In genomic region chr12:109310247-109311125, GRCh38 we compare ENCODE assay signal across 8 cellular contexts. TPM values are rescaled to one million over a fixed set of nuclear protein-coding genes. Genes with fewer than 3 reads are reported as not detected.
DNase-seq lines count a peak whose midpoint lies in the region; ATAC-seq and TF ChIP-seq lines count a peak whose summit lies in the region.

No MANE protein-coding gene starts in this region.

- peaks cover 92% of the 10 kb centered on the region for H3K27me3 Mint-ChIP-seq in mesothelial cell of epicardium (ENCODE audit: low read depth)

- H3K4me3 Mint-ChIP-seq in mesothelial cell of epicardium, result peak overlapping the region; percentile 66

- H3K36me3 Mint-ChIP-seq in mesothelial cell of epicardium, result no peaks in the 10 kb centered on the region

- peaks cover 23% of the 10 kb centered on the region for H3K4me1 Mint-ChIP-seq in mesothelial cell of epicardium

- no peak for TF ChIP-seq CTCF in mesothelial cell of epicardium (IDR thresholded peaks at IDR 0.05; ENCODE audit: unreplicated experiment)

- peaks cover 66% of the 10 kb centered on the region for H3K27me3 ChIP-seq in adipocyte (replicated peaks; ENCODE audit: control insufficient read depth, insufficient read depth, low read length)

- ATAC-seq in GM21737 (IDR thresholded peaks at IDR 0.05; ENCODE audit: unreplicated experiment), result no peak
- no peak for ATAC-seq in GM18511 (IDR thresholded peaks at IDR 0.05; ENCODE audit: unreplicated experiment)
- no peak for ATAC-seq in esophagus mucosa

- H3K4me3 ChIP-seq in GM08714 (ENCODE audit: low read length), result peak overlapping the region; percentile 20; the same call in 1 of the 2 replicates
- peak overlapping the region; percentile 67 for H3K4me3 ChIP-seq in adipocyte (ENCODE audit: low read length)

- H3K9me3 Mint-ChIP-seq in mesothelial cell of epicardium, result no peaks in the 10 kb centered on the region

- H3K27ac Mint-ChIP-seq in mesothelial cell of epicardium, result no peak overlapping the region

- peak; percentile 60 to 61 for DNase-seq in NCI-H1930 (lab: John Stamatoyannopoulos, UW)
- peak; percentile 10 for DNase-seq in adipocyte (ENCODE audit: low read depth)
- no peak for DNase-seq in mesothelial cell of epicardium (ENCODE audit: low spot score in 2 of 2, unreplicated experiment in 2 of 2)
- DNase-seq in NOMO-1 treated with dmso at 0.1 percent for 144 hours (lab: John Stamatoyannopoulos, UW; ENCODE audit: unreplicated experiment), result no peak

- no peaks in the 10 kb centered on the region for H3K36me3 ChIP-seq in adipocyte (ENCODE audit: control insufficient read depth, insufficient read depth, low read length, severe bottlenecking)

- peaks cover 4% of the 10 kb centered on the region for H3K4me1 ChIP-seq in adipocyte (ENCODE audit: control insufficient read depth, insufficient read depth, low read length)

- no peak overlapping the region for H3K9ac ChIP-seq in adipocyte (ENCODE audit: low read length)

- H3K9me3 ChIP-seq in adipocyte (ENCODE audit: control insufficient read depth, low read length), result no peaks in the 10 kb centered on the region

RNA-seq across cellular contexts. Expression of gene FOXN4, which starts 1.4 kb away (rescaled TPM):
- total RNA-seq in mesothelial cell of epicardium (0.11 TPM in 1 of 3 replicates, not detected in the others), esophagus mucosa (not detected)

RNA-seq across cellular contexts. Expression of gene MYO1H, which starts 37.2 kb away (rescaled TPM):
- not detected in 3 replicates for total RNA-seq in mesothelial cell of epicardium
- 1.0 TPM for total RNA-seq in esophagus mucosa

Comparison
In these comparisons a context has a peak if more than half of its experiments do, and no peak if none do; other contexts are left out.
1. DNase-seq: peak in NCI-H1930 (2 of 2) and adipocyte (single experiment); none in mesothelial cell of epicardium (0 of 2) and NOMO-1 treated with dmso at 0.1 percent for 144 hours (single experiment).